Comparison of ENCODE assay signal across 8 cellular contexts in genomic region chr1:33634806-33635205, GRCh38.
DNase-seq lines count a peak whose midpoint lies in the region; ATAC-seq and TF ChIP-seq lines count a peak whose summit lies in the region.

No MANE protein-coding gene starts in this region.

- H3K36me3 ChIP-seq in SK-N-SH (replicated peaks in 1 of 2; ENCODE audit: control insufficient read depth in 1 of 2, insufficient read depth in 2 of 2, low read length in 1 of 2), result no peaks in the 10 kb centered on the region

- H3K4me3 ChIP-seq in SK-N-SH (ENCODE audit: low read depth in 2 of 2, low read length in 1 of 2), result no peak overlapping the region; a peak in 1 of 4 replicates
- H3K4me3 ChIP-seq in foreskin fibroblast (ENCODE audit: low read depth in 1 of 2, low read length in 2 of 2), result no peak overlapping the region

- 32% methylated on average over 9 of the region's 9 CpGs for WGBS in SK-N-SH (ENCODE audit: low lambda C conversion rate)

- DNase-seq in AG09319 (ENCODE audit: extremely low read depth, low read depth) (no peak), GM13976 (ENCODE audit: low spot score) (peak; percentile 69), SK-N-SH (peak; percentile 41), foreskin fibroblast (peak; percentile 11 to 29), retina (peak; percentile 46), NCI-H146 treated with DMSO at 0.1 percent for 48 hours (lab: John Stamatoyannopoulos, UW; ENCODE audit: unreplicated experiment) (no peak)

- no peaks in the 10 kb centered on the region for H3F3A ChIP-seq in SK-N-SH (replicated peaks; ENCODE audit: insufficient read depth)

- ATAC-seq in HG03159 (IDR thresholded peaks at IDR 0.05; ENCODE audit: unreplicated experiment) (no peak), HG03139 (IDR thresholded peaks at IDR 0.05; ENCODE audit: unreplicated experiment) (no peak)

- POLR2A ChIA-PET in SK-N-SH (lab: Yijun Ruan, JAX), result no interaction called here

- CTCF ChIA-PET in SK-N-SH (lab: Yijun Ruan, JAX), result interaction anchor here (1.1 to 4.9 kb wide), 16 partner anchors 11 to 1113 kb away, joined by 3 to 78 read pairs (median 16); partner anchors contain the start of gene CSMD2

- H3K9me2 ChIP-seq in SK-N-SH, result no peaks in the 10 kb centered on the region

- no peaks in the 10 kb centered on the region for H3K79me2 ChIP-seq in SK-N-SH (ENCODE audit: insufficient read depth)

- in situ Hi-C loops in GM13976 (cut with MboI; ENCODE audit: low sequenced_read_pairs, unreplicated experiment), result no loop called here

- no peak overlapping the region for H3K9ac ChIP-seq in SK-N-SH

- TF ChIP-seq EP300 in SK-N-SH (IDR thresholded peaks at IDR 0.05; ENCODE audit: borderline replicate concordance in 1 of 2, low read depth in 1 of 2, low read length in 1 of 2), result no peak

- no peaks in the 10 kb centered on the region for H3K27me3 ChIP-seq in SK-N-SH (ENCODE audit: insufficient read depth)

- H3K4me1 ChIP-seq in SK-N-SH (ENCODE audit: control insufficient read depth in 1 of 2, insufficient read depth in 2 of 2, low read depth in 1 of 2, low read length in 1 of 2), result no peaks in the 10 kb centered on the region; a peak in 1 of 4 replicates

- H3K4me2 ChIP-seq in SK-N-SH, result no peak overlapping the region

- TF ChIP-seq CTCF in AG09319 (IDR thresholded peaks at IDR 0.05; ENCODE audit: low read depth, low read length) (peak; percentile 59), GM13976 (IDR thresholded peaks at IDR 0.05; ENCODE audit: borderline replicate concordance, control extremely low read depth, extremely low read depth, insufficient read depth, missing control alignments) (peak; percentile 66), SK-N-SH (IDR thresholded peaks at IDR 0.05) (peak; percentile 52), foreskin fibroblast (IDR thresholded peaks at IDR 0.05; ENCODE audit: low read depth, low read length) (peak; percentile 52)

- no peak for TF ChIP-seq RAD21 in SK-N-SH (IDR thresholded peaks at IDR 0.05; ENCODE audit: low read length)

- no peak overlapping the region for H3K27ac ChIP-seq in SK-N-SH (ENCODE audit: low read depth in 2 of 2, low read length in 1 of 2)

- no peak overlapping the region for H2AFZ ChIP-seq in SK-N-SH (ENCODE audit: low read depth)

- no peaks in the 10 kb centered on the region for H4K20me1 ChIP-seq in SK-N-SH (ENCODE audit: insufficient read depth)

- no peaks in the 10 kb centered on the region; the same call in 1 of the 2 replicates for H3K9me3 ChIP-seq in SK-N-SH

TF ChIP-seq in SK-N-SH, 30 proteins besides CTCF, POLR2A, EP300 and RAD21:
- TF ChIP-seq, protein P1, sequence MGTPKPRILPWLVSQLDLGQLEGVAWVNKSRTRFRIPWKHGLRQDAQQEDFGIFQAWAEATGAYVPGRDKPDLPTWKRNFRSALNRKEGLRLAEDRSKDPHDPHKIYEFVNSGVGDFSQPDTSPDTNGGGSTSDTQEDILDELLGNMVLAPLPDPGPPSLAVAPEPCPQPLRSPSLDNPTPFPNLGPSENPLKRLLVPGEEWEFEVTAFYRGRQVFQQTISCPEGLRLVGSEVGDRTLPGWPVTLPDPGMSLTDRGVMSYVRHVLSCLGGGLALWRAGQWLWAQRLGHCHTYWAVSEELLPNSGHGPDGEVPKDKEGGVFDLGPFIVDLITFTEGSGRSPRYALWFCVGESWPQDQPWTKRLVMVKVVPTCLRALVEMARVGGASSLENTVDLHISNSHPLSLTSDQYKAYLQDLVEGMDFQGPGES (IDR thresholded peaks at IDR 0.05; ENCODE audit: low read depth, low read length), result no peak
- TF ChIP-seq ZBTB33 (IDR thresholded peaks at IDR 0.05; ENCODE audit: borderline replicate concordance, low read depth) (no peak), TCF12 (IDR thresholded peaks at IDR 0.05) (no peak), YY1 (IDR thresholded peaks at IDR 0.05; ENCODE audit: low read depth) (no peak), GATA2 (CRISPR knock-in tag; IDR thresholded peaks at IDR 0.05) (no peak)

Comparison
In these comparisons a context has a peak if more than half of its experiments do, and no peak if none do; other contexts are left out.
1. DNase-seq: peak in GM13976 (single experiment), SK-N-SH (single experiment), foreskin fibroblast (2 of 2) and retina (single experiment); none in AG09319 (single experiment) and NCI-H146 treated with DMSO at 0.1 percent for 48 hours (single experiment).
2. Peak in every context shown above with its lines, with median percentiles within 50 percentile points of each other: CTCF ChIP-seq.